ENCODE assay signal across 2 cellular contexts in genomic region chr7:35802102-35802466, GRCh38.
TF ChIP-seq lines count a peak whose summit lies in the region.

No MANE protein-coding gene starts in this region.

TF ChIP-seq in A549, 52 proteins besides CTCF, POLR2A, EP300 and RAD21 (continued from another document):
- TF ChIP-seq USF2 (IDR thresholded peaks at IDR 0.05) (no peak), ZC3H11A (IDR thresholded peaks at IDR 0.05) (no peak), FOSB (CRISPR knock-in tag; IDR thresholded peaks at IDR 0.05) (no peak)
TF ChIP-seq in A549: peak in this region for 1.

TF ChIP-seq in IMR-90, 13 proteins besides CTCF, POLR2A, EP300 and RAD21 (continued from another document):
- TF ChIP-seq, protein P1, sequence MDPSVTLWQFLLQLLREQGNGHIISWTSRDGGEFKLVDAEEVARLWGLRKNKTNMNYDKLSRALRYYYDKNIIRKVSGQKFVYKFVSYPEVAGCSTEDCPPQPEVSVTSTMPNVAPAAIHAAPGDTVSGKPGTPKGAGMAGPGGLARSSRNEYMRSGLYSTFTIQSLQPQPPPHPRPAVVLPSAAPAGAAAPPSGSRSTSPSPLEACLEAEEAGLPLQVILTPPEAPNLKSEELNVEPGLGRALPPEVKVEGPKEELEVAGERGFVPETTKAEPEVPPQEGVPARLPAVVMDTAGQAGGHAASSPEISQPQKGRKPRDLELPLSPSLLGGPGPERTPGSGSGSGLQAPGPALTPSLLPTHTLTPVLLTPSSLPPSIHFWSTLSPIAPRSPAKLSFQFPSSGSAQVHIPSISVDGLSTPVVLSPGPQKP (IDR thresholded peaks at IDR 0.05; ENCODE audit: borderline replicate concordance, low read depth, low read length) = no peak
TF ChIP-seq in IMR-90: peak in this region for 0.
